9 cellular contexts compared by ENCODE assay signal in genomic region chr4:123659759-123660158, GRCh38.
DNase-seq lines count a peak whose midpoint lies in the region; FAIRE-seq and TF ChIP-seq lines count a peak whose summit lies in the region.
"Had no signal": no experiment of that assay in that cellular context is flagged by ENCODE, and none has a peak within 500 bp of the region (broad histone marks: within the 10 kb centered on the region; RNA-seq: fewer than 3 reads in every experiment).

No MANE protein-coding gene starts in this region.

- no peaks in the 10 kb centered on the region for H3K79me2 ChIP-seq in H1 (ENCODE audit: control insufficient read depth in 1 of 2, insufficient read depth in 2 of 2, low read length in 2 of 2)

- H3K4me2 ChIP-seq in H1 (ENCODE audit: insufficient read depth in 1 of 2, low read depth in 2 of 2, low read length in 2 of 2), result no peak overlapping the region
- H3K4me2 ChIP-seq: BLaER1 had no signal

- no peaks in the 10 kb centered on the region for H3K23me2 ChIP-seq in H1 (ENCODE audit: low read depth, low read length)

- TF ChIP-seq RAD21 in H1 (IDR thresholded peaks at IDR 0.05 in 1 of 2, conservative IDR thresholded peaks at IDR 0.05 in 1 of 2; ENCODE audit: low read depth in 2 of 2, low read length in 2 of 2), result peak; percentile 74

- H4K8ac ChIP-seq in H1 (ENCODE audit: extremely low read depth, insufficient read depth, low read length), result no peak overlapping the region

- H3K9me3 ChIP-seq in H1 (ENCODE audit: insufficient read depth in 2 of 2, low read depth in 1 of 2, low read length in 1 of 2), result peaks cover 9% of the 10 kb centered on the region in 2 experiments

- no peak overlapping the region for H3K18ac ChIP-seq in H1 (ENCODE audit: extremely low read depth, low read length)

- H3K23ac ChIP-seq in H1 (ENCODE audit: insufficient read length), result no peak overlapping the region

- no peak overlapping the region for H2BK120ac ChIP-seq in H1 (replicated peaks; ENCODE audit: low read depth, low read length)

- H3K27me3 ChIP-seq in H1 (replicated peaks in 1 of 4; ENCODE audit: control insufficient read depth in 3 of 4, extremely low read depth in 1 of 4, insufficient read depth in 3 of 4, low read length in 3 of 4), result no peaks in the 10 kb centered on the region
- H3K27me3 ChIP-seq: BLaER1 had no signal

- no peaks in the 10 kb centered on the region for H3K79me1 ChIP-seq in H1 (ENCODE audit: low read depth, low read length)

- TF ChIP-seq POLR2A in NB4 (IDR thresholded peaks at IDR 0.05; ENCODE audit: extremely low read depth, insufficient read length) (no peak), H1 (IDR thresholded peaks at IDR 0.05; ENCODE audit: control extremely low read depth in 1 of 2, low read depth in 2 of 2, low read length in 2 of 2) (no peak)

- no peaks in the 10 kb centered on the region for H3K4me1 ChIP-seq in H1 (replicated peaks in 1 of 4; ENCODE audit: control insufficient read depth in 3 of 4, insufficient read depth in 4 of 4, low read length in 3 of 4)
- H3K4me1 ChIP-seq: BLaER1 had no signal

- H3K9ac ChIP-seq in H1 (replicated peaks in 1 of 4; ENCODE audit: extremely low read depth in 1 of 4, low read depth in 3 of 4, low read length in 3 of 4), result no peak overlapping the region
- H3K9ac ChIP-seq: BLaER1 had no signal

- no peak overlapping the region for H4K91ac ChIP-seq in H1 (replicated peaks; ENCODE audit: insufficient read length, low read length)

- H2BK20ac ChIP-seq in H1 (ENCODE audit: low read length), result no peak overlapping the region

- no peak for TF ChIP-seq EP300 in H1 (IDR thresholded peaks at IDR 0.05; ENCODE audit: borderline replicate concordance in 1 of 2, low read depth in 2 of 2, low read length in 2 of 2)

- H2BK5ac ChIP-seq in H1 (ENCODE audit: low read depth, low read length), result no peak overlapping the region

- no peak overlapping the region for H2AK5ac ChIP-seq in H1 (ENCODE audit: low read depth, low read length)

- no peak overlapping the region for H3K4me3 ChIP-seq in NB4 (ENCODE audit: low read depth, low read length)
- H3K4me3 ChIP-seq in H1 (ENCODE audit: extremely low read depth in 1 of 4, insufficient read depth in 2 of 4, low read depth in 3 of 4, low read length in 4 of 4), result no peak overlapping the region
- H3K4me3 ChIP-seq in retinal pigment epithelial cell (ENCODE audit: low read length), result no peak overlapping the region
- H3K4me3 ChIP-seq: BLaER1 had no signal

- peak; percentile 7 for DNase-seq in NOMO-1 treated with DMSO at 0.1 percent for 48 hours (lab: John Stamatoyannopoulos, UW; ENCODE audit: unreplicated experiment)
- DNase-seq in NOMO-1 treated with dmso at 0.1 percent for 144 hours (lab: John Stamatoyannopoulos, UW; ENCODE audit: unreplicated experiment), result no peak
- DNase-seq in NB4 (ENCODE audit: low read depth), result peak; percentile 47
- DNase-seq in H1 (ENCODE audit: low read depth in 1 of 2, low spot score in 2 of 2), result no peak
- DNase-seq in retinal pigment epithelial cell (ENCODE audit: low read depth), result no peak
- no peak for DNase-seq in D341Med (ENCODE audit: low spot score)
- no peak for DNase-seq in HEK293T (ENCODE audit: extremely low spot score)
- DNase-seq in activated naive CD4-positive, alpha-beta T cell treated with Interleukin-2 at 50 U/mL for 16 hours, result no peak

- 0 out of 8 replicates have a peak, but pooled peaks cover 0 to 2% (median 0%) of the 10 kb centered on the region in 4 experiments for H3K36me3 ChIP-seq in H1 (ENCODE audit: control insufficient read depth in 2 of 4, insufficient read depth in 4 of 4, low read length in 3 of 4)
- H3K36me3 ChIP-seq: BLaER1 had no signal

- H4K5ac ChIP-seq in H1 (ENCODE audit: insufficient read length, low read depth, low read length), result no peak overlapping the region

- H2BK15ac ChIP-seq in H1 (ENCODE audit: low read length), result no peak overlapping the region

- H4K20me1 ChIP-seq in H1 (replicated peaks in 1 of 2; ENCODE audit: control insufficient read depth in 1 of 2, insufficient read depth in 2 of 2, low read length in 2 of 2), result no peaks in the 10 kb centered on the region
- H4K20me1 ChIP-seq: BLaER1 had no signal

- no peak overlapping the region for H3K27ac ChIP-seq in H1 (ENCODE audit: low read depth, low read length)
- H3K27ac ChIP-seq: BLaER1 had no signal

- peak; percentile 45 for FAIRE-seq in H1 (lab: Jason Lieb, UNC)

- 73% methylated on average over 1 of the region's 1 CpG; no CpG with 5 or more reads in 1 of the 2 experiments for WGBS in H1 (ENCODE audit: extremely low coverage in 1 of 2, insufficient coverage in 1 of 2, insufficient read length in 1 of 2, insufficient replicate concordance in 2 of 2, low coverage in 1 of 2, low lambda C conversion rate in 2 of 2, missing lambda C conversion rate in 1 of 2), 2 experiments

- H2AFZ ChIP-seq in H1 (ENCODE audit: low read length), result no peak overlapping the region; the same call in 1 of the 2 replicates

- TF ChIP-seq CTCF in NB4 (IDR thresholded peaks at IDR 0.05; ENCODE audit: low read depth, low read length), result peak; percentile 26
- peak in 2 of 3 experiments; percentile 35 to 46; a peak in 2 of 4 replicates for TF ChIP-seq CTCF in H1 (IDR thresholded peaks at IDR 0.05; ENCODE audit: control extremely low read depth in 1 of 3, insufficient read depth in 1 of 3, low read depth in 1 of 3, low read length in 3 of 3)
- peak; percentile 40 for TF ChIP-seq CTCF in retinal pigment epithelial cell (conservative IDR thresholded peaks at IDR 0.05; ENCODE audit: low read depth, low read length)

- POLR2A ChIA-PET in H1 (lab: Charles Lee; ENCODE audit: partially characterized antibody) (no interaction called here), HEK293T (lab: Yijun Ruan, JAX) (no interaction called here)

- H3K56ac ChIP-seq in H1 (replicated peaks; ENCODE audit: insufficient read length, low read depth, low read length), result no peak overlapping the region

- no peak overlapping the region for H3K4ac ChIP-seq in H1 (replicated peaks; ENCODE audit: insufficient read length, low read depth, low read length)

- CTCF ChIA-PET in H1 (lab: Charles Lee; ENCODE audit: partially characterized antibody), result interaction anchor here (0.6 to 6.4 kb wide), 15 partner anchors 10 to 380 kb away, joined by 3 to 48 read pairs (median 6); no protein-coding TSS in a partner anchor
- CTCF ChIA-PET in HEK293T (lab: Yijun Ruan, JAX), result interaction anchor here (1.6 kb wide), 2 partner anchors 9 to 96 kb away, joined by 3 to 7 read pairs; no protein-coding TSS in a partner anchor

- no peak overlapping the region for H2BK12ac ChIP-seq in H1 (ENCODE audit: low read depth, low read length)

- H3K14ac ChIP-seq in H1 (ENCODE audit: insufficient read length), result no peak overlapping the region

TF ChIP-seq in H1, 55 proteins besides CTCF, POLR2A, EP300 and RAD21:
- TF ChIP-seq SIRT6 (IDR thresholded peaks at IDR 0.05; ENCODE audit: low read length) (no peak), SP4 (IDR thresholded peaks at IDR 0.05; ENCODE audit: low read length) (no peak), BCL11A (IDR thresholded peaks at IDR 0.05; ENCODE audit: low read depth in 2 of 2, low read length in 2 of 2) (no peak), CREB1 (IDR thresholded peaks at IDR 0.05) (no peak), RBBP5 (IDR thresholded peaks at IDR 0.05; ENCODE audit: borderline replicate concordance, low read depth, low read length) (no peak), POU5F1 (IDR thresholded peaks at IDR 0.05; ENCODE audit: low read depth, low read length) (no peak), NRF1 (IDR thresholded peaks at IDR 0.05; ENCODE audit: low read depth, low read length) (no peak)

TF ChIP-seq in HEK293T, 16 proteins besides CTCF, POLR2A, EP300 and RAD21:
- TF ChIP-seq CTBP1 (IDR thresholded peaks at IDR 0.05; ENCODE audit: borderline replicate concordance) (no peak), NFRKB (IDR thresholded peaks at IDR 0.05) (no peak), ELF4 (IDR thresholded peaks at IDR 0.05) (no peak), BHLHE40 (IDR thresholded peaks at IDR 0.05; ENCODE audit: borderline replicate concordance) (no peak), FOXA1 (IDR thresholded peaks at IDR 0.05) (no peak), FOXM1 (IDR thresholded peaks at IDR 0.05; ENCODE audit: borderline replicate concordance) (no peak), ARNT (IDR thresholded peaks at IDR 0.05) (no peak), HDGF (IDR thresholded peaks at IDR 0.05; ENCODE audit: borderline replicate concordance) (no peak), SP1 (IDR thresholded peaks at IDR 0.05) (no peak), FOXK2 (IDR thresholded peaks at IDR 0.05) (no peak), L3MBTL2 (conservative IDR thresholded peaks at IDR 0.05) (no peak)

Comparison
In these comparisons a context has a peak if more than half of its experiments do, and no peak if none do; other contexts are left out.
1. DNase-seq: peak in NOMO-1 treated with DMSO at 0.1 percent for 48 hours (single experiment) and NB4 (single experiment); none in NOMO-1 treated with dmso at 0.1 percent for 144 hours (single experiment), H1 (0 of 2), retinal pigment epithelial cell (single experiment), D341Med (single experiment), HEK293T (single experiment) and activated naive CD4-positive, alpha-beta T cell treated with Interleukin-2 at 50 U/mL for 16 hours (single experiment).
2. Peak in every context shown above with its lines, with median percentiles within 50 percentile points of each other: CTCF ChIP-seq.